Comparison of ENCODE assay signal across 1 cellular context in genomic region chr14:59483819-59484610, GRCh38.
TF ChIP-seq lines count a peak whose summit lies in the region.

TSS of gene JKAMP (plus strand) at chr14:59484517. CDS start at chr14:59484590, 73 bp downstream.
TSS of gene L3HYPDH (minus strand) at chr14:59484408. CDS start at chr14:59484316, 92 bp downstream.

TF ChIP-seq in HepG2, 621 proteins besides CTCF, POLR2A, EP300 and RAD21 (continued from another document and continues in another):
- TF ChIP-seq, protein P1, sequence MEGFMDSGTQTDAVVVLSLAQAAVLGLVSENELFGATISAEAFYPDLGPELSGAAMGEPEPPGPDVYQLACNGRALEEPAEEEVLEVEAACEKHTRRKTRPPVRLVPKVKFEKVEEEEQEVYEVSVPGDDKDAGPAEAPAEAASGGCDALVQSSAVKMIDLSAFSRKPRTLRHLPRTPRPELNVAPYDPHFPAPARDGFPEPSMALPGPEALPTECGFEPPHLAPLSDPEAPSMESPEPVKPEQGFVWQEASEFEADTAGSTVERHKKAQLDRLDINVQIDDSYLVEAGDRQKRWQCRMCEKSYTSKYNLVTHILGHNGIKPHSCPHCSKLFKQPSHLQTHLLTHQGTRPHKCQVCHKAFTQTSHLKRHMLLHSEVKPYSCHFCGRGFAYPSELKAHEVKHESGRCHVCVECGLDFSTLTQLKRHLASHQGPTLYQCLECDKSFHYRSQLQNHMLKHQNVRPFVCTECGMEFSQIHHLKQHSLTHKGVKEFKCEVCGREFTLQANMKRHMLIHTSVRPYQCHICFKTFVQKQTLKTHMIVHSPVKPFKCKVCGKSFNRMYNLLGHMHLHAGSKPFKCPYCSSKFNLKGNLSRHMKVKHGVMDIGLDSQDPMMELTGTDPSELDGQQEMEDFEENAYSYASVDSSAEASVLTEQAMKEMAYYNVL (CRISPR knock-in tag; IDR thresholded peaks at IDR 0.05; ENCODE audit: borderline replicate concordance): no peak
- TF ChIP-seq, protein P2, sequence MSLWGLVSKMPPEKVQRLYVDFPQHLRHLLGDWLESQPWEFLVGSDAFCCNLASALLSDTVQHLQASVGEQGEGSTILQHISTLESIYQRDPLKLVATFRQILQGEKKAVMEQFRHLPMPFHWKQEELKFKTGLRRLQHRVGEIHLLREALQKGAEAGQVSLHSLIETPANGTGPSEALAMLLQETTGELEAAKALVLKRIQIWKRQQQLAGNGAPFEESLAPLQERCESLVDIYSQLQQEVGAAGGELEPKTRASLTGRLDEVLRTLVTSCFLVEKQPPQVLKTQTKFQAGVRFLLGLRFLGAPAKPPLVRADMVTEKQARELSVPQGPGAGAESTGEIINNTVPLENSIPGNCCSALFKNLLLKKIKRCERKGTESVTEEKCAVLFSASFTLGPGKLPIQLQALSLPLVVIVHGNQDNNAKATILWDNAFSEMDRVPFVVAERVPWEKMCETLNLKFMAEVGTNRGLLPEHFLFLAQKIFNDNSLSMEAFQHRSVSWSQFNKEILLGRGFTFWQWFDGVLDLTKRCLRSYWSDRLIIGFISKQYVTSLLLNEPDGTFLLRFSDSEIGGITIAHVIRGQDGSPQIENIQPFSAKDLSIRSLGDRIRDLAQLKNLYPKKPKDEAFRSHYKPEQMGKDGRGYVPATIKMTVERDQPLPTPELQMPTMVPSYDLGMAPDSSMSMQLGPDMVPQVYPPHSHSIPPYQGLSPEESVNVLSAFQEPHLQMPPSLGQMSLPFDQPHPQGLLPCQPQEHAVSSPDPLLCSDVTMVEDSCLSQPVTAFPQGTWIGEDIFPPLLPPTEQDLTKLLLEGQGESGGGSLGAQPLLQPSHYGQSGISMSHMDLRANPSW (CRISPR knock-in tag; IDR thresholded peaks at IDR 0.05; ENCODE audit: borderline replicate concordance): no peak; the same call in 1 of the 2 replicates
- peak; percentile 84 for TF ChIP-seq RFXAP (CRISPR knock-in tag; IDR thresholded peaks at IDR 0.05; ENCODE audit: borderline replicate concordance)
- TF ChIP-seq KLF11 (CRISPR knock-in tag; IDR thresholded peaks at IDR 0.05): no peak
- TF ChIP-seq ZNF550 (CRISPR knock-in tag; IDR thresholded peaks at IDR 0.05; ENCODE audit: borderline replicate concordance): peak; percentile 83; the same call in 1 of the 2 replicates
- TF ChIP-seq, protein P3, sequence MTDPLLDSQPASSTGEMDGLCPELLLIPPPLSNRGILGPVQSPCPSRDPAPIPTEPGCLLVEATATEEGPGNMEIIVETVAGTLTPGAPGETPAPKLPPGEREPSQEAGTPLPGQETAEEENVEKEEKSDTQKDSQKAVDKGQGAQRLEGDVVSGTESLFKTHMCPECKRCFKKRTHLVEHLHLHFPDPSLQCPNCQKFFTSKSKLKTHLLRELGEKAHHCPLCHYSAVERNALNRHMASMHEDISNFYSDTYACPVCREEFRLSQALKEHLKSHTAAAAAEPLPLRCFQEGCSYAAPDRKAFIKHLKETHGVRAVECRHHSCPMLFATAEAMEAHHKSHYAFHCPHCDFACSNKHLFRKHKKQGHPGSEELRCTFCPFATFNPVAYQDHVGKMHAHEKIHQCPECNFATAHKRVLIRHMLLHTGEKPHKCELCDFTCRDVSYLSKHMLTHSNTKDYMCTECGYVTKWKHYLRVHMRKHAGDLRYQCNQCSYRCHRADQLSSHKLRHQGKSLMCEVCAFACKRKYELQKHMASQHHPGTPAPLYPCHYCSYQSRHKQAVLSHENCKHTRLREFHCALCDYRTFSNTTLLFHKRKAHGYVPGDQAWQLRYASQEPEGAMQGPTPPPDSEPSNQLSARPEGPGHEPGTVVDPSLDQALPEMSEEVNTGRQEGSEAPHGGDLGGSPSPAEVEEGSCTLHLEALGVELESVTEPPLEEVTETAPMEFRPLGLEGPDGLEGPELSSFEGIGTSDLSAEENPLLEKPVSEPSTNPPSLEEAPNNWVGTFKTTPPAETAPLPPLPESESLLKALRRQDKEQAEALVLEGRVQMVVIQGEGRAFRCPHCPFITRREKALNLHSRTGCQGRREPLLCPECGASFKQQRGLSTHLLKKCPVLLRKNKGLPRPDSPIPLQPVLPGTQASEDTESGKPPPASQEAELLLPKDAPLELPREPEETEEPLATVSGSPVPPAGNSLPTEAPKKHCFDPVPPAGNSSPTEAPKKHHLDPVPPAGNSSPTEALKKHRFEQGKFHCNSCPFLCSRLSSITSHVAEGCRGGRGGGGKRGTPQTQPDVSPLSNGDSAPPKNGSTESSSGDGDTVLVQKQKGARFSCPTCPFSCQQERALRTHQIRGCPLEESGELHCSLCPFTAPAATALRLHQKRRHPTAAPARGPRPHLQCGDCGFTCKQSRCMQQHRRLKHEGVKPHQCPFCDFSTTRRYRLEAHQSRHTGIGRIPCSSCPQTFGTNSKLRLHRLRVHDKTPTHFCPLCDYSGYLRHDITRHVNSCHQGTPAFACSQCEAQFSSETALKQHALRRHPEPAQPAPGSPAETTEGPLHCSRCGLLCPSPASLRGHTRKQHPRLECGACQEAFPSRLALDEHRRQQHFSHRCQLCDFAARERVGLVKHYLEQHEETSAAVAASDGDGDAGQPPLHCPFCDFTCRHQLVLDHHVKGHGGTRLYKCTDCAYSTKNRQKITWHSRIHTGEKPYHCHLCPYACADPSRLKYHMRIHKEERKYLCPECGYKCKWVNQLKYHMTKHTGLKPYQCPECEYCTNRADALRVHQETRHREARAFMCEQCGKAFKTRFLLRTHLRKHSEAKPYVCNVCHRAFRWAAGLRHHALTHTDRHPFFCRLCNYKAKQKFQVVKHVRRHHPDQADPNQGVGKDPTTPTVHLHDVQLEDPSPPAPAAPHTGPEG (CRISPR knock-in tag; IDR thresholded peaks at IDR 0.05): peak; percentile 96
- no peak for TF ChIP-seq JARID2 (CRISPR knock-in tag; IDR thresholded peaks at IDR 0.05; ENCODE audit: insufficient replicate concordance)
- TF ChIP-seq ARNTL (CRISPR knock-in tag; IDR thresholded peaks at IDR 0.05): peak; percentile 85
- peak; percentile 95 for TF ChIP-seq TEAD2 (CRISPR knock-in tag; IDR thresholded peaks at IDR 0.05)
- TF ChIP-seq, protein P4, sequence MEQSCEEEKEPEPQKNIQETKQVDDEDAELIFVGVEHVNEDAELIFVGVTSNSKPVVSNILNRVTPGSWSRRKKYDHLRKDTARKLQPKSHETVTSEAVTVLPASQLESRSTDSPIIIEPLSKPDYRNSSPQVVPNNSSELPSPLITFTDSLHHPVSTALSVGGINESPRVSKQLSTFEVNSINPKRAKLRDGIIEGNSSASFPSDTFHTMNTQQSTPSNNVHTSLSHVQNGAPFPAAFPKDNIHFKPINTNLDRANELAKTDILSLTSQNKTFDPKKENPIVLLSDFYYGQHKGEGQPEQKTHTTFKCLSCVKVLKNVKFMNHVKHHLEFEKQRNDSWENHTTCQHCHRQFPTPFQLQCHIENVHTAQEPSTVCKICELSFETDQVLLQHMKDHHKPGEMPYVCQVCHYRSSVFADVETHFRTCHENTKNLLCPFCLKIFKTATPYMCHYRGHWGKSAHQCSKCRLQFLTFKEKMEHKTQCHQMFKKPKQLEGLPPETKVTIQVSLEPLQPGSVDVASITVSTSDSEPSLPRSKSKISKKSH (CRISPR knock-in tag; IDR thresholded peaks at IDR 0.05; ENCODE audit: borderline replicate concordance): peak; percentile 94
- peak; percentile 63 for TF ChIP-seq SRSF1 (optimal IDR thresholded peaks at IDR 0.05; ENCODE audit: low read depth, low read length)
- TF ChIP-seq SRY (CRISPR knock-in tag; IDR thresholded peaks at IDR 0.05): peak; percentile 95
- no peak for TF ChIP-seq TBP (CRISPR knock-in tag; IDR thresholded peaks at IDR 0.05)
- TF ChIP-seq PHF8 (CRISPR knock-in tag; IDR thresholded peaks at IDR 0.05): peak; percentile 99
- TF ChIP-seq SMYD3 (CRISPR knock-in tag; IDR thresholded peaks at IDR 0.05): peak; percentile 98
- TF ChIP-seq, protein P5, sequence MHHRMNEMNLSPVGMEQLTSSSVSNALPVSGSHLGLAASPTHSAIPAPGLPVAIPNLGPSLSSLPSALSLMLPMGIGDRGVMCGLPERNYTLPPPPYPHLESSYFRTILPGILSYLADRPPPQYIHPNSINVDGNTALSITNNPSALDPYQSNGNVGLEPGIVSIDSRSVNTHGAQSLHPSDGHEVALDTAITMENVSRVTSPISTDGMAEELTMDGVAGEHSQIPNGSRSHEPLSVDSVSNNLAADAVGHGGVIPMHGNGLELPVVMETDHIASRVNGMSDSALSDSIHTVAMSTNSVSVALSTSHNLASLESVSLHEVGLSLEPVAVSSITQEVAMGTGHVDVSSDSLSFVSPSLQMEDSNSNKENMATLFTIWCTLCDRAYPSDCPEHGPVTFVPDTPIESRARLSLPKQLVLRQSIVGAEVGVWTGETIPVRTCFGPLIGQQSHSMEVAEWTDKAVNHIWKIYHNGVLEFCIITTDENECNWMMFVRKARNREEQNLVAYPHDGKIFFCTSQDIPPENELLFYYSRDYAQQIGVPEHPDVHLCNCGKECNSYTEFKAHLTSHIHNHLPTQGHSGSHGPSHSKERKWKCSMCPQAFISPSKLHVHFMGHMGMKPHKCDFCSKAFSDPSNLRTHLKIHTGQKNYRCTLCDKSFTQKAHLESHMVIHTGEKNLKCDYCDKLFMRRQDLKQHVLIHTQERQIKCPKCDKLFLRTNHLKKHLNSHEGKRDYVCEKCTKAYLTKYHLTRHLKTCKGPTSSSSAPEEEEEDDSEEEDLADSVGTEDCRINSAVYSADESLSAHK (CRISPR knock-in tag; IDR thresholded peaks at IDR 0.05; ENCODE audit: borderline replicate concordance): no peak
- TF ChIP-seq ZFYVE20 (CRISPR knock-in tag; IDR thresholded peaks at IDR 0.05; ENCODE audit: borderline replicate concordance, low read depth): 0 out of 2 replicates have a peak, but pooled peaks have one; percentile 89
- TF ChIP-seq ZFP90 (CRISPR knock-in tag; IDR thresholded peaks at IDR 0.05; ENCODE audit: borderline replicate concordance): peak; percentile 97
- TF ChIP-seq ZNF609 (CRISPR knock-in tag; IDR thresholded peaks at IDR 0.05; ENCODE audit: borderline replicate concordance): peak; percentile 72
- TF ChIP-seq ZNF614 (CRISPR knock-in tag; IDR thresholded peaks at IDR 0.05; ENCODE audit: borderline replicate concordance): peak; percentile 64; the same call in 1 of the 2 replicates
- no peak for TF ChIP-seq RFX5 (IDR thresholded peaks at IDR 0.05; ENCODE audit: low read depth, low read length)
- peak; percentile 56 for TF ChIP-seq FOSL2 (CRISPR knock-in tag; IDR thresholded peaks at IDR 0.05)
- peak; percentile 87; the same call in 1 of the 2 replicates for TF ChIP-seq HINFP (CRISPR knock-in tag; IDR thresholded peaks at IDR 0.05; ENCODE audit: low read depth)
- no peak for TF ChIP-seq NFIC (IDR thresholded peaks at IDR 0.05; ENCODE audit: low read length)
- TF ChIP-seq, protein P6, sequence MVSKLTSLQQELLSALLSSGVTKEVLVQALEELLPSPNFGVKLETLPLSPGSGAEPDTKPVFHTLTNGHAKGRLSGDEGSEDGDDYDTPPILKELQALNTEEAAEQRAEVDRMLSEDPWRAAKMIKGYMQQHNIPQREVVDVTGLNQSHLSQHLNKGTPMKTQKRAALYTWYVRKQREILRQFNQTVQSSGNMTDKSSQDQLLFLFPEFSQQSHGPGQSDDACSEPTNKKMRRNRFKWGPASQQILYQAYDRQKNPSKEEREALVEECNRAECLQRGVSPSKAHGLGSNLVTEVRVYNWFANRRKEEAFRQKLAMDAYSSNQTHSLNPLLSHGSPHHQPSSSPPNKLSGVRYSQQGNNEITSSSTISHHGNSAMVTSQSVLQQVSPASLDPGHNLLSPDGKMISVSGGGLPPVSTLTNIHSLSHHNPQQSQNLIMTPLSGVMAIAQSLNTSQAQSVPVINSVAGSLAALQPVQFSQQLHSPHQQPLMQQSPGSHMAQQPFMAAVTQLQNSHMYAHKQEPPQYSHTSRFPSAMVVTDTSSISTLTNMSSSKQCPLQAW (CRISPR knock-in tag; IDR thresholded peaks at IDR 0.05): peak; percentile 90
- 0 out of 2 replicates have a peak, but pooled peaks have one; percentile 52 for TF ChIP-seq SMAD1 (CRISPR knock-in tag; IDR thresholded peaks at IDR 0.05; ENCODE audit: borderline replicate concordance, low read depth)
- TF ChIP-seq CEBPG (CRISPR knock-in tag; IDR thresholded peaks at IDR 0.05): no peak; the same call in 1 of the 2 replicates
- no peak for TF ChIP-seq ATM (IDR thresholded peaks at IDR 0.05; ENCODE audit: borderline replicate concordance)
- TF ChIP-seq GPN1 (CRISPR knock-in tag; IDR thresholded peaks at IDR 0.05; ENCODE audit: borderline replicate concordance): no peak
- peak; percentile 86 for TF ChIP-seq MTF1 (CRISPR knock-in tag; IDR thresholded peaks at IDR 0.05)
- TF ChIP-seq NCOA2 (CRISPR knock-in tag; IDR thresholded peaks at IDR 0.05): 0 out of 2 replicates have a peak, but pooled peaks have one; percentile 36
- peak; percentile 98 for TF ChIP-seq BORCS8-MEF2B (CRISPR knock-in tag; IDR thresholded peaks at IDR 0.05)
- TF ChIP-seq ZNF382 (CRISPR knock-in tag; IDR thresholded peaks at IDR 0.05; ENCODE audit: borderline replicate concordance): no peak
- TF ChIP-seq TCF12 (IDR thresholded peaks at IDR 0.05): no peak
- peak; percentile 69; the same call in 1 of the 2 replicates for TF ChIP-seq TCF12 (CRISPR knock-in tag; IDR thresholded peaks at IDR 0.05)
